Comparison of ENCODE assay signal across 13 cellular contexts in the genomic region with DNA sequence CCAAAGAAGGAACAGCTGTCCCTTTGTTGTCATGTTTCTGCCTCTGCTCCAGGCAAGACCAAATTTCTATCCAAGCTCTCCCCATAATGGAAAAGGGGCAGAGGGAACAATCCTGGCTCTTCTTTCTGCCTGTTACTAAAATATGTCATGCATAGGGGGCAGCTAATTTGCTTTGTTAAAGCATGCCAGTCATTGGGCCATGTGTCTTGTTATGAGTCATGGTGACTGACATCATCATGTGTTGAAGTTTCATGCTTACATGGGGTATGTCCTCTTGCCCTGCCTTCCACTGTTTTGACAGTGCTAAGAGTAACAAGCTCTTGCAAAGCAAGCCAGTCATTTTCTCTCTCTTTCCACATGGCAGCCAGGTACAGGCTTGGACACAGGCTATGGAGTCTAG.
"Had no signal": no experiment of that assay in that cellular context is flagged by ENCODE, and none has a peak within 500 bp of the region (broad histone marks: within the 10 kb centered on the region; RNA-seq: fewer than 3 reads in every experiment).

No MANE protein-coding gene starts in this region.

- H3K36me3 ChIP-seq: colonic mucosa had no signal

- FAIRE-seq: kidney had no signal

- H3K27ac Mint-ChIP-seq: naive thymus-derived CD8-positive, alpha-beta T cell had no signal

- H3K9me3 ChIP-seq: colonic mucosa had no signal

- DNase-seq: cerebellar nuclear complex; colonic mucosa; dermis blood vessel endothelial cell; foreskin fibroblast; kidney; left colon; posterior cingulate gyrus; right cardiac atrium; stimulated activated CD4-positive, alpha-beta T cell treated with anti-CD3 and anti-CD28 coated beads, Interleukin-2, amount 100 ng/mL, for 48 hours; stimulated activated naive CD4-positive, alpha-beta T cell treated with Interleukin-2 at 50 U/mL for 16 hours had no signal

- H3K4me1 ChIP-seq: colonic mucosa had no signal

- H3K27ac ChIP-seq: colonic mucosa had no signal

- H3K4me2 ChIP-seq: smooth muscle cell had no signal

- H3K4me3 ChIP-seq: colonic mucosa, smooth muscle cell had no signal

- H3K27me3 ChIP-seq: colonic mucosa had no signal

- ATAC-seq: esophagus mucosa; left colon; naive thymus-derived CD8-positive, alpha-beta T cell; right cardiac atrium had no signal

- H3K4me3 Mint-ChIP-seq: naive thymus-derived CD8-positive, alpha-beta T cell had no signal

- H3K36me3 Mint-ChIP-seq: naive thymus-derived CD8-positive, alpha-beta T cell had no signal

- H3K4me1 Mint-ChIP-seq: naive thymus-derived CD8-positive, alpha-beta T cell had no signal
